22 cellular contexts compared by ENCODE assay signal in genomic region chr17:27919120-27919519, GRCh38. TPM values are rescaled to one million over a fixed set of nuclear protein-coding genes. Genes with fewer than 3 reads are reported as not detected.
DNase-seq lines count a peak whose midpoint lies in the region; ATAC-seq and TF ChIP-seq lines count a peak whose summit lies in the region.
"Had no signal": no experiment of that assay in that cellular context is flagged by ENCODE, and none has a peak within 500 bp of the region (broad histone marks: within the 10 kb centered on the region; RNA-seq: fewer than 3 reads in every experiment).

No MANE protein-coding gene starts in this region.

- H3K27me3 Mint-ChIP-seq in endothelial cell (ENCODE audit: unreplicated experiment) (peaks cover 5% of the 10 kb centered on the region), WTC11 (ENCODE audit: low read depth) (peaks cover 59% of the 10 kb centered on the region)
- H3K27me3 Mint-ChIP-seq: IgD-negative memory B cell had no signal

- H3K36me3 Mint-ChIP-seq in endothelial cell (ENCODE audit: low read depth, unreplicated experiment) (no peaks in the 10 kb centered on the region), WTC11 (no peaks in the 10 kb centered on the region)
- H3K36me3 Mint-ChIP-seq: CD4-positive, CD25-positive, alpha-beta regulatory T cell; IgD-negative memory B cell had no signal

- no peak overlapping the region for H3K27ac ChIP-seq in body of pancreas
- H3K27ac ChIP-seq: A549, SJCRH30 had no signal

- CTCF ChIA-PET in WTC11 (lab: Charles Lee) = interaction anchor here (1.1 to 1.7 kb wide), 3 partner anchors 21 to 332 kb away, joined by 3 to 4 read pairs (median 4); no protein-coding TSS in a partner anchor

- POLR2A ChIA-PET in WTC11 (lab: Charles Lee) = no interaction called here

- H3K9me3 ChIP-seq in MG63 = no peaks in the 10 kb centered on the region
- H3K9me3 ChIP-seq in body of pancreas = no peaks in the 10 kb centered on the region
- H3K9me3 ChIP-seq: A549, BE2C, SJCRH30 had no signal

- H3K27ac Mint-ChIP-seq in endothelial cell (ENCODE audit: unreplicated experiment) (no peak overlapping the region), WTC11 (no peak overlapping the region)
- H3K27ac Mint-ChIP-seq: CD4-positive, CD25-positive, alpha-beta regulatory T cell; IgD-negative memory B cell had no signal

- no peaks in the 10 kb centered on the region for H3K36me3 ChIP-seq in MG63
- H3K36me3 ChIP-seq in body of pancreas (replicated peaks in 1 of 2; ENCODE audit: insufficient read depth in 1 of 2, low read depth in 2 of 2) = no peaks in the 10 kb centered on the region
- H3K36me3 ChIP-seq: BE2C, SJCRH30 had no signal

- TF ChIP-seq POLR2A in body of pancreas (IDR thresholded peaks at IDR 0.05) = no peak

- ATAC-seq in body of pancreas = no peak
- no peak for ATAC-seq in WTC11
- ATAC-seq: A549, HCT116, Panc1 had no signal

- H3K9me3 Mint-ChIP-seq in endothelial cell (ENCODE audit: unreplicated experiment) (no peaks in the 10 kb centered on the region), WTC11 (no peaks in the 10 kb centered on the region)
- H3K9me3 Mint-ChIP-seq: CD4-positive, CD25-positive, alpha-beta regulatory T cell; IgD-negative memory B cell had no signal

- no peak overlapping the region for H3K4me3 ChIP-seq in AG10803 (ENCODE audit: low read length)
- no peak overlapping the region for H3K4me3 ChIP-seq in MG63
- H3K4me3 ChIP-seq in body of pancreas = no peak overlapping the region
- H3K4me3 ChIP-seq: A549, SJCRH30 had no signal

- intact Hi-C loops in body of pancreas (cut with DNase I) = loop anchor here (10.0 kb wide), 1 partner anchor 56 kb away; no protein-coding TSS in a partner anchor

- TF ChIP-seq CTCF in AG10803 (conservative IDR thresholded peaks at IDR 0.05; ENCODE audit: low read length) (no peak), body of pancreas (IDR thresholded peaks at IDR 0.05) (no peak), endothelial cell (IDR thresholded peaks at IDR 0.05; ENCODE audit: unreplicated experiment) (no peak), WTC11 (IDR thresholded peaks at IDR 0.05) (no peak)

- H3K4me1 Mint-ChIP-seq in endothelial cell (ENCODE audit: unreplicated experiment) (no peaks in the 10 kb centered on the region), WTC11 (peaks cover 8% of the 10 kb centered on the region)
- H3K4me1 Mint-ChIP-seq: CD4-positive, CD25-positive, alpha-beta regulatory T cell; IgD-negative memory B cell had no signal

- H3K27me3 ChIP-seq in MG63 (no peaks in the 10 kb centered on the region), body of pancreas (no peaks in the 10 kb centered on the region)
- H3K27me3 ChIP-seq: BE2C, SJCRH30 had no signal

- no peaks in the 10 kb centered on the region for H3K4me1 ChIP-seq in body of pancreas
- H3K4me1 ChIP-seq: A549, BE2C, SJCRH30 had no signal

- no peak overlapping the region for H3K4me3 Mint-ChIP-seq in endothelial cell (ENCODE audit: unreplicated experiment)
- H3K4me3 Mint-ChIP-seq in WTC11 = no peak overlapping the region
- H3K4me3 Mint-ChIP-seq: CD4-positive, CD25-positive, alpha-beta regulatory T cell; IgD-negative memory B cell had no signal

- 28 to 37% methylated on average over 5 of the region's 5 CpGs for WGBS in body of pancreas, 2 donors

- DNase-seq in AG10803 (ENCODE audit: low read depth) (peak; percentile 1), MG63 (peak; percentile 20), body of pancreas (peak; percentile 16 to 58 (median 44)), medulla oblongata (ENCODE audit: extremely low spot score) (peak; percentile 18), endothelial cell (ENCODE audit: low spot score) (no peak), WTC11 (ENCODE audit: low spot score) (no peak), RPMI8226 (no peak)
- DNase-seq in activated CD4-positive, alpha-beta T cell treated with anti-CD3 and anti-CD28 coated beads, Interleukin-2, amount 50 U/mL, for 48 hours = no peak
- DNase-seq: BE2C; CD4-positive, CD25-positive, alpha-beta regulatory T cell; Kasumi-1; MM.1S; NCI-H1048; NCI-H1417 treated with DMSO at 0.1 percent for 48 hours; NCI-H1930; NCI-H2227 treated with DMSO at 0.1 percent for 48 hours; NCI-H510A; SJCRH30 had no signal

TF ChIP-seq in WTC11, 78 proteins besides CTCF, POLR2A, EP300 and RAD21:
- no peak for TF ChIP-seq IRF1 (CRISPR knock-in tag; IDR thresholded peaks at IDR 0.05)
- no peak for TF ChIP-seq ATF2 (CRISPR knock-in tag; IDR thresholded peaks at IDR 0.05; ENCODE audit: borderline replicate concordance, low read depth)
- TF ChIP-seq USF2 (CRISPR knock-in tag; IDR thresholded peaks at IDR 0.05) = no peak
- TF ChIP-seq NR3C1 (CRISPR knock-in tag; conservative IDR thresholded peaks at IDR 0.05; ENCODE audit: low read depth) = no peak
- no peak for TF ChIP-seq ETV6 (CRISPR knock-in tag; IDR thresholded peaks at IDR 0.05)
- TF ChIP-seq MAX (CRISPR knock-in tag; IDR thresholded peaks at IDR 0.05) = no peak
- no peak for TF ChIP-seq ZBTB21 (CRISPR knock-in tag; IDR thresholded peaks at IDR 0.05; ENCODE audit: borderline replicate concordance)
- no peak for TF ChIP-seq TEAD4 (CRISPR knock-in tag; IDR thresholded peaks at IDR 0.05)

RNA-seq across cellular contexts. Expression of gene LYRM9, which starts 26.0 kb away (rescaled TPM):
- total RNA-seq in MG63 (2014; rRNA removed; shearing (Covaris generic); ENCODE audit: low replicate concordance) = 1.1 and 7.2 TPM in 2 replicates
- total RNA-seq in body of pancreas (10 to 100 TPM; 11.7 to 14.5 TPM), endothelial cell (ENCODE audit: unreplicated experiment) (8.3 TPM), WTC11 (2021) (3.6 to 4.1 TPM (median 3.8 TPM) in 3 replicates)

Comparison
In these comparisons a context has a peak if more than half of its experiments do, and no peak if none do; other contexts are left out.
1. DNase-seq: peak in AG10803 (single experiment), MG63 (single experiment), body of pancreas (4 of 4) and medulla oblongata (single experiment); none in activated CD4-positive, alpha-beta T cell treated with anti-CD3 and anti-CD28 coated beads, Interleukin-2, amount 50 U/mL, for 48 hours (0 of 2), endothelial cell (single experiment), WTC11 (single experiment) and RPMI8226 (single experiment).